In genomic region chr4:37628977-37629609, GRCh38 we compare ENCODE assay signal across 9 cellular contexts. TPM values are rescaled to one million over a fixed set of nuclear protein-coding genes. Genes with fewer than 3 reads are reported as not detected.
DNase-seq lines count a peak whose midpoint lies in the region; ATAC-seq and TF ChIP-seq lines count a peak whose summit lies in the region.
"Had no signal": no experiment of that assay in that cellular context is flagged by ENCODE, and none has a peak within 500 bp of the region (broad histone marks: within the 10 kb centered on the region; RNA-seq: fewer than 3 reads in every experiment).

No MANE protein-coding gene starts in this region.

- 56 to 77% (median 65%) methylated on average over 3 to 4 of the region's 4 CpGs for WGBS in adrenal gland, 4 donors

- TF ChIP-seq POLR2A in adrenal gland (IDR thresholded peaks at IDR 0.05) (no peak), uterus (IDR thresholded peaks at IDR 0.05) (no peak), GM18505 (IDR thresholded peaks at IDR 0.05; ENCODE audit: borderline replicate concordance, extremely low read depth, insufficient read depth, insufficient read length) (no peak)

- TF ChIP-seq CTCF in right atrium auricular region (IDR thresholded peaks at IDR 0.05) (no peak), adrenal gland (IDR thresholded peaks at IDR 0.05) (no peak), uterus (IDR thresholded peaks at IDR 0.05) (no peak)

- ATAC-seq in Right ventricle myocardium superior (ENCODE audit: poor library complexity) (peak; percentile 62), GM18505 (IDR thresholded peaks at IDR 0.05; ENCODE audit: unreplicated experiment) (no peak)

- H3K9me3 ChIP-seq in right atrium auricular region, result no peaks in the 10 kb centered on the region
- H3K9me3 ChIP-seq in adrenal gland (replicated peaks in 1 of 3), result no peaks in the 10 kb centered on the region
- H3K9me3 ChIP-seq in uterus, result no peaks in the 10 kb centered on the region

- H3K4me1 ChIP-seq in right atrium auricular region (no peaks in the 10 kb centered on the region), adrenal gland (replicated peaks in 1 of 2) (no peaks in the 10 kb centered on the region), uterus (peaks cover 0 to 4% of the 10 kb centered on the region in 2 donors)

- DNase-seq in Right ventricle myocardium superior, result no peak
- DNase-seq in right atrium auricular region (ENCODE audit: low spot score), result no peak
- peak; percentile 25 to 76 (median 49) for DNase-seq in adrenal gland
- DNase-seq in iris pigment epithelial cell (ENCODE audit: low read depth), result peak; percentile 97
- peak; percentile 52 to 54 for DNase-seq in uterus
- no peak for DNase-seq in germinal center (ENCODE audit: low spot score)
- no peak for DNase-seq in C1 segment of cervical spinal cord (lab: John Stamatoyannopoulos, UW)
- DNase-seq: NCI-H146 had no signal

- no peak overlapping the region for H3K27ac ChIP-seq in right atrium auricular region
- H3K27ac ChIP-seq in adrenal gland, result no peak overlapping the region
- H3K27ac ChIP-seq in uterus, result peak overlapping the region; percentile 30 to 59

- H3K4me3 ChIP-seq in right atrium auricular region (no peak overlapping the region), adrenal gland (no peak overlapping the region), uterus (no peak overlapping the region)

- H3K36me3 ChIP-seq in right atrium auricular region (peaks cover 13% of the 10 kb centered on the region), adrenal gland (replicated peaks in 1 of 2) (peaks cover 0 to 4% of the 10 kb centered on the region in 2 donors), uterus (no peaks in the 10 kb centered on the region)

- intact Hi-C loops in Right ventricle myocardium superior (cut with DNase I) (no loop called here), adrenal gland (cut with DNase I) (no loop called here), uterus (cut with DNase I; ENCODE audit: low total_unique reads) (no loop called here)

- no peaks in the 10 kb centered on the region for H3K27me3 ChIP-seq in right atrium auricular region
- H3K27me3 ChIP-seq in adrenal gland, result no peaks in the 10 kb centered on the region
- H3K27me3 ChIP-seq in uterus, result no peaks in the 10 kb centered on the region

RNA-seq across cellular contexts. Expression of gene RELL1, which starts 57.1 kb away (rescaled TPM):
- total RNA-seq in Right ventricle myocardium superior, result 15.8 TPM
- total RNA-seq in right atrium auricular region, result 10 to 100 TPM; 25.3 to 33.9 TPM
- total RNA-seq in adrenal gland, result 10 to 100 TPM in 7 of 8 donors, 1 to 10 TPM in 1; 9.8 to 27.0 (median 19.9) TPM
- polyA plus RNA-seq in adrenal gland, result 1 to 10 TPM in 1 of 3 donors, under 1 TPM in 2; 0.44 to 1.3 (median 0.97) TPM
- total RNA-seq in uterus, result 10 to 100 TPM; 21.2 to 64.0 (median 44.3) TPM

Comparison
In these comparisons a context has a peak if more than half of its experiments do, and no peak if none do; other contexts are left out.
1. DNase-seq: peak in adrenal gland (7 of 7), iris pigment epithelial cell (single experiment) and uterus (2 of 2); none in Right ventricle myocardium superior (single experiment), right atrium auricular region (single experiment), germinal center (single experiment) and C1 segment of cervical spinal cord (0 of 14).
2. H3K27ac ChIP-seq: peak in uterus (2 of 2); none in right atrium auricular region (0 of 2) and adrenal gland (0 of 5).